Comparison of ENCODE assay signal across 9 cellular contexts in the genomic region with DNA sequence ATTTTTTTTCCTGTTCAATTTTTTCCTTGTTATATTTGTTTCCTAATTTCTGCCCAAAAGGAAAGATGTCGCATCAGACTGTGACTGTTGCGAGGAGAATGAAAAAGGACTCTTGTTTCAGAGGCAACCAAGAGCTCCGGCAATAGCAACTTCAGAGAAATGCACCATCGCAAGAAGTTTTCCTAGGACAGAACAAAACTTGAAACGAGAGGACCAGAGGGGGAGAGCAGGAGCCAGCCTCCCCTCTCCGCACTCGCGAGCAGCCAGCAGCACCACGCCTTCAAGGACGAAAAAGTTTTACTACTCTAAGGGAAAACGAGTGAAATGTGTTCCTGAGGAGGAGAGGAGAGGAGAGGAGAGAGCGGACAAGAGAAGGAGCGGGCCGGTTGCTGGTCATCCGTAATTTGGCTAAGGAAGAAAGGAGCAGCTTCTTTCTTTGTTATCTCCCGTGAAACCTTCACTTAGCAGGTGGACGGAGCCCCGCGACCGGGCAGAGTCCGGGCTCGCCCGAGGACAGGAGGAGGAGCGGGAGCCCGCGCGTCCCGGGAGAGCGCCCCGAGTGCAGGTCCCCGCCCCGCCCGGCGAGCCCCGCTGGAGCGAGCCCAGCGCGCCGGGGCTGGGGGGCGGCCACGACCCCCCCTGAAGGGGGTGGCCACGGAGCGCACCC. TPM values are rescaled to one million over a fixed set of nuclear protein-coding genes. Genes with fewer than 3 reads are reported as not detected.
DNase-seq lines count a peak whose midpoint lies in the region; ATAC-seq and TF ChIP-seq lines count a peak whose summit lies in the region.
"Had no signal": no experiment of that assay in that cellular context is flagged by ENCODE, and none has a peak within 500 bp of the region (broad histone marks: within the 10 kb centered on the region; RNA-seq: fewer than 3 reads in every experiment).

No MANE protein-coding gene starts in this region.

- DNase-seq in NCI-H345 treated with DMSO at 0.1 percent for 48 hours (lab: John Stamatoyannopoulos, UW; ENCODE audit: unreplicated experiment): peak; percentile 33
- DNase-seq in endothelial cell (ENCODE audit: low spot score): no peak
- peak; percentile 74 for DNase-seq in retina
- no peak for DNase-seq in cerebellar cortex (ENCODE audit: low spot score)
- DNase-seq in iPS-NIHi7 (ENCODE audit: extremely low spot score): no peak
- DNase-seq: PC-3 had no signal

- ATAC-seq in GM18517 (IDR thresholded peaks at IDR 0.05; ENCODE audit: unreplicated experiment) (no peak), HG03460 (IDR thresholded peaks at IDR 0.05; ENCODE audit: unreplicated experiment) (no peak)
- ATAC-seq: PC-3 had no signal

- peaks cover 11% of the 10 kb centered on the region for H3K36me3 Mint-ChIP-seq in endothelial cell (ENCODE audit: low read depth, unreplicated experiment)

- peak overlapping the region; percentile 93 for H3K4me3 Mint-ChIP-seq in endothelial cell (ENCODE audit: unreplicated experiment)

- peaks cover 35% of the 10 kb centered on the region for H3K27me3 Mint-ChIP-seq in endothelial cell (ENCODE audit: unreplicated experiment)

- H3K4me1 Mint-ChIP-seq in endothelial cell (ENCODE audit: unreplicated experiment): peaks cover 37% of the 10 kb centered on the region

- H3K27ac Mint-ChIP-seq in endothelial cell (ENCODE audit: unreplicated experiment): no peak overlapping the region

- no peak for TF ChIP-seq CTCF in endothelial cell (IDR thresholded peaks at IDR 0.05; ENCODE audit: unreplicated experiment)

- H3K4me3 ChIP-seq in GM08714 (ENCODE audit: low read length): peak overlapping the region; percentile 25; the same call in 1 of the 2 replicates

- H3K9me3 Mint-ChIP-seq in endothelial cell (ENCODE audit: unreplicated experiment): no peaks in the 10 kb centered on the region

RNA-seq across cellular contexts. Expression of a gene that starts 0.7 kb away (rescaled TPM):
- total RNA-seq in endothelial cell (ENCODE audit: unreplicated experiment): not detected
- total RNA-seq: PC-3 had no signal

Comparison
In these comparisons a context has a peak if more than half of its experiments do, and no peak if none do; other contexts are left out.
1. DNase-seq: peak in NCI-H345 treated with DMSO at 0.1 percent for 48 hours (single experiment) and retina (single experiment); none in endothelial cell (single experiment), cerebellar cortex (single experiment) and iPS-NIHi7 (single experiment).